1 cellular context compared by ENCODE assay signal in genomic region chr2:55022486-55022885, GRCh38.
TF ChIP-seq lines count a peak whose summit lies in the region.

No MANE protein-coding gene starts in this region.

TF ChIP-seq in GM12878, 131 proteins besides CTCF, POLR2A, EP300 and RAD21:
- TF ChIP-seq POLR2AphosphoS5 (IDR thresholded peaks at IDR 0.05; ENCODE audit: low read length) (0 out of 2 replicates have a peak, but pooled peaks have one; percentile 27), NRF1 (conservative IDR thresholded peaks at IDR 0.05; ENCODE audit: low read depth, low read length) (no peak)
